Comparison of ENCODE assay signal across 8 cellular contexts in the genomic region with DNA sequence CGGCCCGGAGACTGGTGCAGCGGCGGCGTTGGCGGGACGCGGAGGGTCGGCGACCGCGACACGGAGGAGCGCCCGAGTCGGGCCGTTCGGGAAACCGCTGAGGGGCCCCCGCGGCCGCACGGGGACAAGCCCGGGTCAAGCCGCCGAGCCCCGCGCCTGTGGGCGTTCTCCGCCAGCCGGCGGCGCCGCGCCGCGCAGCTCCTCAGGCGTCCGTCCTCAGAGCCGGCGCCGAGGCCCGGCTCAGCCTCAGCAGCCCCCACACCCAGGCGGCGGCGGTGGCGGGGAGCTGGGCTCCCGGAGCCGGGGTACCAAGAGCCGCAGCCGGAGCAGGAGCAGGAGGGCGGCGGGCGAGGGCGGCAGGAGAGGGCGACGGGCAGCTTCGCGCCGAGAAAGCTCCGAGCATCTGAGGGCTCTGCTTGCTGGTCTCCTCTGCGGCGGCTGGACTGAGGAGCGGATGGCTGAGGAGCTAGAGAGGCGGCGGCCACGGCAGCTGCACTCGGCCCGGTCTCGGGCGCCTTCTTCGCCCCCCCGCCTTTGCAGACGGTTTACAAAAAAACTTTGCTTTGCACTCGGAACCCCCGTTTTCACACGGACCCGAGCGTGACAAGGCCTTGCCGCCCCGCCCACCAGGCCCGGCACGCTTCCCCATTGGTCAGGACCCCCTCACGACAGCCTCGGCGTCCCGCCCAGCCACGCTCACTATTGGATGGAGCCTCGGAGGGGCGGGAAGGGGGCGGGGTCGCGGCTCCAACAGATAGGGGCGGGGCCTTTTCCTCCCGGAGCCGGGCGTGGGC. TPM values are rescaled to one million over a fixed set of nuclear protein-coding genes. Genes with fewer than 3 reads are reported as not detected.
A peak's percentile ranks its signal among the peaks of the same experiment; 100 is the strongest.
DNase-seq lines count a peak whose midpoint lies in the region; ATAC-seq and TF ChIP-seq lines count a peak whose summit lies in the region.

Gene SLC30A1 (minus strand): TSS at position 522 of the 794 bp plus-strand sequence. CDS start 549 bp downstream, outside the sequence.

- intact Hi-C loops in dorsolateral prefrontal cortex (cut with DNase I) (loop anchor here (2.0 to 10.0 kb wide), 4 partner anchors 64 to 456 kb away; partner anchors contain the start of genes DTL (in 1 of the 2) and INTS7 (in 1 of the 2)), lower leg skin (cut with DNase I; ENCODE audit: low total_unique reads) (no loop called here)

- TF ChIP-seq CTCF in C4-2B (conservative IDR thresholded peaks at IDR 0.05) (no peak), dorsolateral prefrontal cortex (IDR thresholded peaks at IDR 0.05 in 54 of 56, conservative IDR thresholded peaks at IDR 0.05 in 2 of 56; ENCODE audit: low read depth in 1 of 56, partially characterized antibody in 56 of 56) (peak in 7 of 56 donors; percentile 2 to 33 (median 10)), lower leg skin (IDR thresholded peaks at IDR 0.05) (no peak)

- TF ChIP-seq POLR2A in lower leg skin (IDR thresholded peaks at IDR 0.05), result peak in 1 of 2 donors; percentile 39

- 0% methylated on average over 24 to 47 of the region's 97 CpGs for whole genome bisulfite sequencing in lower leg skin, 2 donors

- H3K27me3 ChIP-seq in dorsolateral prefrontal cortex, result no peaks in the 10 kb centered on the region

- H3K27ac ChIP-seq in C4-2B (peak within 1 kb of the TSS; percentile 90), dorsolateral prefrontal cortex (peak within 1 kb of the TSS; percentile 6 to 98 (median 92))

- DNase-seq in NCI-H774 (lab: John Stamatoyannopoulos, UW), result peak; percentile 98
- peak; percentile 100 for DNase-seq in activated CD4-positive, alpha-beta T cell treated with anti-CD3 and anti-CD28 coated beads, Interleukin-2, amount 50 U/mL, for 4 hours
- peak; percentile 99 to 100 (median 100) for DNase-seq in dorsolateral prefrontal cortex
- peak; percentile 99 to 100 for DNase-seq in lower leg skin (ENCODE audit: low spot score in 2 of 2)
- peak; percentile 99 to 100 for DNase-seq in stimulated activated CD4-positive, alpha-beta T cell treated with anti-CD3 and anti-CD28 coated beads, Interleukin-4, amount 100 ng/mL, for 48 hours (ENCODE audit: low read depth in 2 of 2)

- H3K4me3 ChIP-seq in dorsolateral prefrontal cortex, result peak within 1 kb of the TSS; percentile 59 to 99 (median 92)
- peak within 1 kb of the TSS; percentile 98 for H3K4me3 ChIP-seq in lower leg skin (ENCODE audit: low read depth, poor library complexity, severe bottlenecking)

- ATAC-seq in GM19395 (IDR thresholded peaks at IDR 0.05; ENCODE audit: unreplicated experiment), result peak; percentile 86
- ATAC-seq in HG03565 (IDR thresholded peaks at IDR 0.05; ENCODE audit: unreplicated experiment), result peak; percentile 78

RNA-seq across cellular contexts. Expression of gene SLC30A1, which starts in this region (rescaled TPM):
- total RNA-seq in dorsolateral prefrontal cortex (10 to 100 TPM in 119 of 120 experiments, 1 to 10 TPM in 1; 9.5 to 52.2 (median 22.1) TPM), lower leg skin (10 to 100 TPM; 34.1 to 55.5 (median 45.2) TPM)

Comparison
In these comparisons a context has a peak if more than half of its experiments do, and no peak if none do; other contexts are left out.
1. Peak in every context shown above with its lines: DNase-seq, ATAC-seq, H3K4me3 ChIP-seq and H3K27ac ChIP-seq.